In the genomic region with DNA sequence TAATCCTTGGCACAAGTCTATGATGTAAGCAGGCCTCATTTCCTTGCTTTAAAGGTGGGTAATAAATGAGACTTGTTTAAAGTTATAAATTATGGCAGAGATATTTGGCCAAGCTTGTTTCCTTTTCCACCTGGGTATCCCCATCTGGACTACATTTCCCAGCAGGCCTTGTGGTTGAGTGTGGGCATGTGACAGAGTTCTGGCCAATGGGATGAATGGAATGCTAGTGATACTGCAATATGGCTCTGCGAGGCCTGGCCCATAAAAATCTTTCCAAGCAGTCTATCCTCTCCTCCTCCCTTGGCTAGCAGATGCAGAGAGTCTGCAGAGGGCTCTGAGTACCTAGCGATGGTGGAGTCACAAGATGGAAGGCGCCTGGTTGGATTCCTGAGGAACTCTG, we compare ENCODE assay signal across 9 cellular contexts.
DNase-seq lines count a peak whose midpoint lies in the region; TF ChIP-seq lines count a peak whose summit lies in the region.
"Had no signal": no experiment of that assay in that cellular context is flagged by ENCODE, and none has a peak within 500 bp of the region (broad histone marks: within the 10 kb centered on the region; RNA-seq: fewer than 3 reads in every experiment).

No MANE protein-coding gene starts in this region.

- no peak overlapping the region for H3K4me3 ChIP-seq in GM12865 (ENCODE audit: low read depth, low read length)

- peak; percentile 28 for DNase-seq in GM12865 (ENCODE audit: low read depth)
- DNase-seq in NAMALWA (ENCODE audit: low spot score), result peak; percentile 63
- peak; percentile 28 for DNase-seq in cerebellar cortex (ENCODE audit: low spot score)
- peak; percentile 23 for DNase-seq in myocyte (ENCODE audit: low read depth)
- DNase-seq in ecto neural progenitor cell (ENCODE audit: low spot score), result no peak
- DNase-seq in HCEC 1CT, result no peak
- no peak for DNase-seq in central memory CD4-positive, alpha-beta T cell
- DNase-seq in HK-2 (ENCODE audit: unreplicated experiment), result no peak
- DNase-seq: effector memory CD8-positive, alpha-beta T cell had no signal

- TF ChIP-seq CTCF in GM12865 (IDR thresholded peaks at IDR 0.05; ENCODE audit: insufficient read depth, low read depth, low read length, missing control alignments), result no peak

Comparison
In these comparisons a context has a peak if more than half of its experiments do, and no peak if none do; other contexts are left out.
1. DNase-seq: peak in GM12865 (single experiment), NAMALWA (single experiment), cerebellar cortex (single experiment) and myocyte (single experiment); none in ecto neural progenitor cell (single experiment), HCEC 1CT (single experiment), central memory CD4-positive, alpha-beta T cell (single experiment) and HK-2 (single experiment).